8 cellular contexts compared by ENCODE assay signal in the genomic region with DNA sequence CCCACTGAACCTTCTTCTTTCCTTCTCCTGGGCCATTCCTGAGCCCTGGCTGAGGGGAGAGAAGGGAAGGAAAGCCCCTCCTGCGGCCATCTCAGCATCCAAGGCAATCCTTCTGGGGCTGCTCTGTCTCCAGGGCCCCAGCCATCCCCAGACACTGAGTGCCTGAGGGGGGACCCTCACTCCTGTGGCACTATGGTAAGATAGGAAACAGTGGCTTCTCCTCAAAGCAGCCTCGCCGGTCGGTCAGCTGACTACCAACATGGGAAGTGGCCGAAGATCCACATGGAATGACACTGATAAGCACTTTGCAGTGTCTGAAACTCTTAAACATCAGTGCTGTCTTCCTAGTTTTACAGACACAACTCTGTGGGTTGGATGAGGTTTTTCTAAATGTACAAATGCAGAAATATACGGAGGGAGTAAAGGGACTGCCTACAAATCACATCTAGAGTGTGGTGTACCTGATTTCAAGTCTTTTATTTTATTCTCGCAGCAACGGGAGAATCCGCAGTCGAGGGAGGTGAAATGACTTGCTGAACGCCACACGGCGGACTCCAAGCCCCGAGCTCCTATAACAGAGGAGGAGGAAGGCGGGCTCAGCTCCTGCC. TPM values are rescaled to one million over a fixed set of nuclear protein-coding genes. Genes with fewer than 3 reads are reported as not detected.
DNase-seq lines count a peak whose midpoint lies in the region; ATAC-seq and TF ChIP-seq lines count a peak whose summit lies in the region.

No MANE protein-coding gene starts in this region.

- DNase-seq in A673 (ENCODE audit: low spot score) (no peak), HCEC 1CT (peak; percentile 1), astrocyte of the cerebellum (ENCODE audit: low read depth) (no peak), UCSD-AML1 (lab: John Stamatoyannopoulos, UW; ENCODE audit: unreplicated experiment) (no peak), midbrain (lab: John Stamatoyannopoulos, UW) (no peak), NCI-H345 treated with DMSO at 0.1 percent for 48 hours (lab: John Stamatoyannopoulos, UW; ENCODE audit: unreplicated experiment) (no peak)

- H3K4me3 ChIP-seq in A673 (ENCODE audit: low read depth, low read length, poor library complexity, severe bottlenecking): peak overlapping the region; percentile 53
- H3K4me3 ChIP-seq in astrocyte of the cerebellum (ENCODE audit: low read depth, low read length): peak overlapping the region; percentile 52
- H3K4me3 ChIP-seq in mononuclear cell (ENCODE audit: low read length): peak overlapping the region; percentile 43

- H3K9me3 ChIP-seq in A673 (ENCODE audit: low read depth, low read length, poor library complexity, severe bottlenecking) (no peaks in the 10 kb centered on the region), mononuclear cell (ENCODE audit: low read depth, low read length) (no peaks in the 10 kb centered on the region)

- no peak for TF ChIP-seq CTCF in A673 (conservative IDR thresholded peaks at IDR 0.05; ENCODE audit: low read depth, low read length)
- no peak for TF ChIP-seq CTCF in astrocyte of the cerebellum (IDR thresholded peaks at IDR 0.05; ENCODE audit: low read depth, low read length, missing control alignments)

- H3K27ac ChIP-seq in A673 (ENCODE audit: low read depth, low read length, poor library complexity, severe bottlenecking): peak overlapping the region; percentile 88

- no peaks in the 10 kb centered on the region for H3K36me3 ChIP-seq in A673 (ENCODE audit: insufficient read depth, low read length, poor library complexity, severe bottlenecking)

- BruUV-seq in A673 (replicated peaks; lab: Mats Ljungman, UMichigan): TSS peak; percentile 51

- no peak for ATAC-seq in HG02970 (IDR thresholded peaks at IDR 0.05; ENCODE audit: low FRiP score, unreplicated experiment)

- H3K27me3 ChIP-seq in A673 (replicated peaks; ENCODE audit: insufficient read depth, low read depth, low read length, poor library complexity): no peaks in the 10 kb centered on the region
- H3K27me3 ChIP-seq in mononuclear cell (ENCODE audit: insufficient read depth, low read length): peaks cover 54% of the 10 kb centered on the region

- in situ Hi-C loops in astrocyte of the cerebellum (cut with HindIII; ENCODE audit: low sequenced_read_pairs): no loop called here

- peaks cover 10% of the 10 kb centered on the region for H3K4me1 ChIP-seq in A673 (ENCODE audit: insufficient read depth, low read length, poor library complexity, severe bottlenecking)
- peaks cover 31% of the 10 kb centered on the region for H3K4me1 ChIP-seq in mononuclear cell (ENCODE audit: insufficient read depth, low read length)

- CTCF ChIA-PET in A673 (lab: Charles Lee): no interaction called here

- POLR2A ChIA-PET in A673 (lab: Charles Lee; ENCODE audit: low non-redundant PET): no interaction called here

- intact Hi-C loops in A673 (cut with micrococcal nuclease; ENCODE audit: unreplicated experiment): no loop called here

RNA-seq across cellular contexts. Expression of gene ITPKA, which starts 1.0 kb away (rescaled TPM):
- total RNA-seq in A673 (2021) (4.3 and 5.6 TPM in 2 replicates), mononuclear cell (0.10 TPM)

RNA-seq across cellular contexts. Expression of gene LTK, which starts 20.9 kb away (rescaled TPM):
- 3.8 and 5.4 TPM in 2 replicates for total RNA-seq in A673 (2021)
- 1.6 TPM for total RNA-seq in mononuclear cell

RNA-seq across cellular contexts. Expression of gene RPAP1, which starts 51.4 kb away (rescaled TPM):
- 68.7 and 69.8 TPM in 2 replicates for total RNA-seq in A673 (2021)
- 9.9 TPM for total RNA-seq in mononuclear cell
